In genomic region chr10:132977076-132977475, GRCh38 we compare ENCODE assay signal across 19 cellular contexts. TPM values are rescaled to one million over a fixed set of nuclear protein-coding genes. Genes with fewer than 3 reads are reported as not detected.
"Had no signal": no experiment of that assay in that cellular context is flagged by ENCODE, and none has a peak within 500 bp of the region (broad histone marks: within the 10 kb centered on the region; RNA-seq: fewer than 3 reads in every experiment).

No MANE protein-coding gene starts in this region.

- H3K9me3 ChIP-seq: esophagus squamous epithelium, heart right ventricle, neutrophil, tibial nerve had no signal

- H3K36me3 ChIP-seq: esophagus squamous epithelium, heart right ventricle, neutrophil, tibial nerve had no signal

- H3K4me3 ChIP-seq: esophagus squamous epithelium, heart right ventricle, tibial nerve had no signal

- H3K27ac ChIP-seq: esophagus squamous epithelium, foreskin keratinocyte, heart right ventricle, neutrophil, tibial nerve had no signal

- H3K4me1 ChIP-seq: esophagus squamous epithelium, foreskin keratinocyte, heart right ventricle, tibial nerve had no signal

- ATAC-seq: effector memory CD8-positive, alpha-beta T cell; foreskin keratinocyte; heart right ventricle; left lobe of liver; naive thymus-derived CD4-positive, alpha-beta T cell; right cardiac atrium; stimulated activated memory B cell treated with anti-CD40 and anti-IgM and Interleukin-4, amounts not matched to agents 10 μg/mL and 1 μg/mL and 100 μg/mL, for 72 hours had no signal

- DNase-seq: effector memory CD8-positive, alpha-beta T cell; esophagus squamous epithelium; foreskin keratinocyte; heart right ventricle; hypothalamus; kidney glomerular epithelial cell; naive thymus-derived CD4-positive, alpha-beta T cell; nephron progenitor cell; stimulated activated CD4-positive, alpha-beta T cell treated with anti-CD3 and anti-CD28 coated beads, Interleukin-15, amount 100 ng/mL, for 24 hours; stimulated activated CD4-positive, alpha-beta T cell treated with anti-CD3 and anti-CD28 coated beads, Interleukin-1b, Interleukin-23, amount 100 ng/mL, for 48 hours; stimulated activated CD4-positive, alpha-beta T cell treated with anti-CD3 and anti-CD28 coated beads, Interleukin-4, amount 100 ng/mL, for 24 hours had no signal

- FAIRE-seq: bronchial epithelial cell, islet of Langerhans had no signal

RNA-seq across cellular contexts. Expression of gene CFAP46, which starts 34.7 kb away (rescaled TPM):
- total RNA-seq: mesenteric fat pad had no signal
- polyA plus RNA-seq: naive thymus-derived CD4-positive, alpha-beta T cell had no signal
